ENCODE assay signal across 22 cellular contexts in genomic region chr15:87219650-87220615, GRCh38.
DNase-seq lines count a peak whose midpoint lies in the region; TF ChIP-seq lines count a peak whose summit lies in the region.
"Had no signal": no experiment of that assay in that cellular context is flagged by ENCODE, and none has a peak within 500 bp of the region (broad histone marks: within the 10 kb centered on the region; RNA-seq: fewer than 3 reads in every experiment).

No MANE protein-coding gene starts in this region.

- H3K36me3 ChIP-seq in mesenchymal stem cell (ENCODE audit: control insufficient read depth in 1 of 2, insufficient read depth in 2 of 2, low read depth in 1 of 2, low read length in 2 of 2): no peaks in the 10 kb centered on the region
- H3K36me3 ChIP-seq in CD8-positive, alpha-beta memory T cell (ENCODE audit: insufficient read depth, low read length): no peaks in the 10 kb centered on the region
- H3K36me3 ChIP-seq: heart right ventricle, left lung, tibial nerve had no signal

- no peak overlapping the region for H2AK5ac ChIP-seq in mesenchymal stem cell (ENCODE audit: low read length, severe bottlenecking)

- no peak overlapping the region for H3K27ac ChIP-seq in mesenchymal stem cell (ENCODE audit: low read length, poor library complexity, severe bottlenecking)
- H3K27ac ChIP-seq in CD8-positive, alpha-beta memory T cell (ENCODE audit: low read depth, low read length): no peak overlapping the region
- H3K27ac ChIP-seq: heart right ventricle, left lung, tibial nerve had no signal

- no peak overlapping the region for H3K4me2 ChIP-seq in mesenchymal stem cell (ENCODE audit: low read length, poor library complexity, severe bottlenecking)

- H2BK12ac ChIP-seq in mesenchymal stem cell (ENCODE audit: low read length in 2 of 2): no peak overlapping the region

- no peaks in the 10 kb centered on the region for H3K27me3 ChIP-seq in mesenchymal stem cell (ENCODE audit: control insufficient read depth in 1 of 2, insufficient read depth in 1 of 2, low read length in 2 of 2)
- H3K27me3 ChIP-seq in CD8-positive, alpha-beta memory T cell (ENCODE audit: insufficient read depth, low read length, poor library complexity, severe bottlenecking): no peaks in the 10 kb centered on the region
- H3K27me3 ChIP-seq: heart right ventricle, left lung, tibial nerve had no signal

- H3K4ac ChIP-seq in mesenchymal stem cell (ENCODE audit: low read depth in 1 of 2, low read length in 2 of 2): no peak overlapping the region

- H3K4me3 ChIP-seq in astrocyte of the spinal cord (ENCODE audit: low read depth, low read length) (no peak overlapping the region), mesenchymal stem cell (ENCODE audit: insufficient read depth in 1 of 2, low read depth in 1 of 2, low read length in 2 of 2) (peak overlapping the region in 1 of 2 experiments; percentile 26)
- H3K4me3 ChIP-seq in CD8-positive, alpha-beta memory T cell (ENCODE audit: low read length): no peak overlapping the region
- H3K4me3 ChIP-seq: heart right ventricle, left lung, tibial nerve had no signal

- no peak overlapping the region for H2BK120ac ChIP-seq in mesenchymal stem cell (ENCODE audit: low read depth, low read length)

- H3K4me3 Mint-ChIP-seq in CD8-positive, alpha-beta memory T cell: no peak overlapping the region
- H3K4me3 Mint-ChIP-seq: activated CD4-positive, alpha-beta T cell treated with anti-CD3 and anti-CD28 coated beads, Interleukin-2, amount 10 ng/mL, durations not matched to agents 24 days and 14 days; neural crest cell; stimulated activated naive CD8-positive, alpha-beta T cell treated with anti-CD3 and anti-CD28 coated beads, Interleukin-15, Interleukin-2, amounts not matched to agents 100 ng/mL and 50 ng/mL, for 24 hours had no signal

- peaks cover 0 to 3% (median 0%) of the 10 kb centered on the region in 5 donors for H3K9me3 Mint-ChIP-seq in CD8-positive, alpha-beta memory T cell
- H3K9me3 Mint-ChIP-seq: activated CD4-positive, alpha-beta T cell treated with anti-CD3 and anti-CD28 coated beads, Interleukin-2, amount 10 ng/mL, durations not matched to agents 24 days and 14 days had no signal

- CTCF ChIA-PET in CD8-positive, alpha-beta memory T cell (lab: Charles Lee): no interaction called here

- H3K18ac ChIP-seq in mesenchymal stem cell (ENCODE audit: low read depth in 1 of 2, low read length in 2 of 2): no peak overlapping the region

- H4K8ac ChIP-seq in mesenchymal stem cell (ENCODE audit: low read length): no peak overlapping the region

- no peak overlapping the region for H3K9ac ChIP-seq in mesenchymal stem cell (ENCODE audit: low read length)

- no peak overlapping the region for H3K23ac ChIP-seq in mesenchymal stem cell (ENCODE audit: low read length in 2 of 2)

- peaks cover 0 to 2% of the 10 kb centered on the region in 2 donors for H3K27me3 Mint-ChIP-seq in CD8-positive, alpha-beta memory T cell
- H3K27me3 Mint-ChIP-seq: activated CD4-positive, alpha-beta T cell treated with anti-CD3 and anti-CD28 coated beads, Interleukin-2, amount 10 ng/mL, durations not matched to agents 24 days and 14 days; stimulated activated naive CD8-positive, alpha-beta T cell treated with anti-CD3 and anti-CD28 coated beads, Interleukin-15, Interleukin-2, amounts not matched to agents 100 ng/mL and 50 ng/mL, for 24 hours had no signal

- no peak overlapping the region for H4K91ac ChIP-seq in mesenchymal stem cell (ENCODE audit: low read length)

- no peak overlapping the region for H3K14ac ChIP-seq in mesenchymal stem cell (ENCODE audit: low read length in 2 of 2)

- H3K4me1 Mint-ChIP-seq in CD8-positive, alpha-beta memory T cell: no peaks in the 10 kb centered on the region
- H3K4me1 Mint-ChIP-seq: activated CD4-positive, alpha-beta T cell treated with anti-CD3 and anti-CD28 coated beads, Interleukin-2, amount 10 ng/mL, durations not matched to agents 24 days and 14 days had no signal

- intact Hi-C loops in head of caudate nucleus (cut with DNase I): no loop called here

- H3K4me1 ChIP-seq in mesenchymal stem cell (ENCODE audit: control insufficient read depth, insufficient read depth, low read depth, low read length): no peaks in the 10 kb centered on the region
- no peaks in the 10 kb centered on the region for H3K4me1 ChIP-seq in CD8-positive, alpha-beta memory T cell (ENCODE audit: insufficient read depth, low read length)
- H3K4me1 ChIP-seq: heart right ventricle, left lung, tibial nerve had no signal

- peak; percentile 87 for DNase-seq in EH (ENCODE audit: low read depth)
- peak; percentile 95 for DNase-seq in M059J (ENCODE audit: low read depth)
- DNase-seq in astrocyte of the spinal cord (ENCODE audit: low read depth, low spot score): peak; percentile 11
- DNase-seq in mesenchymal stem cell: peak; percentile 70
- no peak for DNase-seq in CD8-positive, alpha-beta memory T cell
- no peak for DNase-seq in NCI-H1417 treated with DMSO at 0.1 percent for 48 hours (lab: John Stamatoyannopoulos, UW)
- DNase-seq in SW480 (ENCODE audit: low spot score): no peak
- DNase-seq in head of caudate nucleus: no peak
- DNase-seq: activated CD4-positive, alpha-beta T cell treated with anti-CD3 and anti-CD28 coated beads, Interleukin-2, amount 10 ng/mL, durations not matched to agents 24 days and 14 days; activated effector memory CD4-positive, alpha-beta T cell treated with Interleukin-2 at 50 U/mL for 16 hours; AML-193; DMS79; heart right ventricle; left lung; MM.1S; NCI-H748 treated with DMSO at 0.1 percent for 48 hours; SIG-M5; small intestine; stimulated activated CD4-positive, alpha-beta T cell treated with anti-CD3 and anti-CD28 coated beads, Interleukin-4, amount 100 ng/mL, for 1 hour had no signal

- H2BK15ac ChIP-seq in mesenchymal stem cell (ENCODE audit: low read depth, poor library complexity, severe bottlenecking): no peak overlapping the region

- TF ChIP-seq CTCF in astrocyte of the spinal cord (IDR thresholded peaks at IDR 0.05; ENCODE audit: low read depth, low read length): no peak

- H2BK5ac ChIP-seq in mesenchymal stem cell (ENCODE audit: low read depth, low read length, poor library complexity, severe bottlenecking): no peak overlapping the region

- H3K79me1 ChIP-seq in mesenchymal stem cell (replicated peaks; ENCODE audit: low read length, poor library complexity, severe bottlenecking): no peaks in the 10 kb centered on the region

- POLR2A ChIA-PET in CD8-positive, alpha-beta memory T cell (lab: Charles Lee): no interaction called here

- H3K9me3 ChIP-seq in mesenchymal stem cell (ENCODE audit: control insufficient read depth, low read length): no peaks in the 10 kb centered on the region
- H3K9me3 ChIP-seq in CD8-positive, alpha-beta memory T cell (ENCODE audit: low read length): no peaks in the 10 kb centered on the region
- H3K9me3 ChIP-seq: left lung, tibial nerve had no signal

- no peak overlapping the region for H2AFZ ChIP-seq in mesenchymal stem cell (ENCODE audit: low read depth, low read length)

- in situ Hi-C loops in astrocyte of the spinal cord (cut with HindIII; ENCODE audit: low sequenced_read_pairs): no loop called here

- no peaks in the 10 kb centered on the region for H3K36me3 Mint-ChIP-seq in CD8-positive, alpha-beta memory T cell

- 49% methylated on average over 5 of the region's 6 CpGs for WGBS in mesenchymal stem cell

- no peak overlapping the region for H3K27ac Mint-ChIP-seq in CD8-positive, alpha-beta memory T cell
- H3K27ac Mint-ChIP-seq: activated CD4-positive, alpha-beta T cell treated with anti-CD3 and anti-CD28 coated beads, Interleukin-2, amount 10 ng/mL, durations not matched to agents 24 days and 14 days; stimulated activated naive CD8-positive, alpha-beta T cell treated with anti-CD3 and anti-CD28 coated beads, Interleukin-15, Interleukin-2, amounts not matched to agents 100 ng/mL and 50 ng/mL, for 24 hours had no signal

Comparison
In these comparisons a context has a peak if more than half of its experiments do, and no peak if none do; other contexts are left out.
1. DNase-seq: peak in EH (single experiment), M059J (single experiment), astrocyte of the spinal cord (single experiment) and mesenchymal stem cell (single experiment); none in CD8-positive, alpha-beta memory T cell (0 of 5), NCI-H1417 treated with DMSO at 0.1 percent for 48 hours (single experiment), SW480 (single experiment) and head of caudate nucleus (0 of 42).